8 cellular contexts compared by ENCODE assay signal in genomic region chr20:20051767-20052073, GRCh38. TPM values are rescaled to one million over a fixed set of nuclear protein-coding genes. Genes with fewer than 3 reads are reported as not detected.
DNase-seq lines count a peak whose midpoint lies in the region; ATAC-seq and TF ChIP-seq lines count a peak whose summit lies in the region.

No MANE protein-coding gene starts in this region.

- H3K27ac ChIP-seq in BLaER1 (peak overlapping the region; percentile 87), liver (ENCODE audit: low read depth in 1 of 2, low read length in 2 of 2) (peak overlapping the region; percentile 89 to 90), upper lobe of left lung (peak overlapping the region; percentile 88 to 93 (median 90))

- H3K36me3 ChIP-seq in BLaER1 (peaks cover 42% of the 10 kb centered on the region), adipocyte (ENCODE audit: control insufficient read depth, insufficient read depth, low read length, severe bottlenecking) (peaks cover 37% of the 10 kb centered on the region), liver (ENCODE audit: control insufficient read depth in 4 of 4, insufficient read depth in 3 of 4, low read depth in 1 of 4, low read length in 3 of 4) (peaks cover 0 to 34% (median 30%) of the 10 kb centered on the region in 4 donors), upper lobe of left lung (peaks cover 29 to 38% (median 35%) of the 10 kb centered on the region in 4 donors)

- H3K9me3 ChIP-seq in BLaER1 (no peaks in the 10 kb centered on the region), adipocyte (ENCODE audit: control insufficient read depth, low read length) (no peaks in the 10 kb centered on the region), liver (ENCODE audit: control insufficient read depth in 4 of 4, low read length in 3 of 4) (no peaks in the 10 kb centered on the region), upper lobe of left lung (no peaks in the 10 kb centered on the region)

- no peak for TF ChIP-seq EP300 in upper lobe of left lung (IDR thresholded peaks at IDR 0.05)

- TF ChIP-seq POLR2A in upper lobe of left lung (IDR thresholded peaks at IDR 0.05) = no peak

- H3K27me3 ChIP-seq in BLaER1 = no peaks in the 10 kb centered on the region
- no peaks in the 10 kb centered on the region for H3K27me3 ChIP-seq in adipocyte (replicated peaks; ENCODE audit: control insufficient read depth, insufficient read depth, low read length)
- no peaks in the 10 kb centered on the region for H3K27me3 ChIP-seq in liver (ENCODE audit: control insufficient read depth in 4 of 4, insufficient read depth in 4 of 4, low read length in 3 of 4)
- no peaks in the 10 kb centered on the region for H3K27me3 ChIP-seq in upper lobe of left lung

- 2% methylated on average over 13 of the region's 13 CpGs for WGBS in liver
- WGBS in upper lobe of left lung, 2 donors = 2 to 3% methylated on average over 13 of the region's 13 CpGs

- H3K4me1 ChIP-seq in BLaER1 (peaks cover 29% of the 10 kb centered on the region), adipocyte (ENCODE audit: control insufficient read depth, insufficient read depth, low read length) (peaks cover 7% of the 10 kb centered on the region), liver (ENCODE audit: control insufficient read depth in 4 of 4, insufficient read depth in 4 of 4, low read length in 3 of 4) (peaks cover 2 to 11% (median 7%) of the 10 kb centered on the region in 4 donors), upper lobe of left lung (peaks cover 9 to 18% (median 11%) of the 10 kb centered on the region in 4 donors)

- H3K4me2 ChIP-seq in BLaER1 = peak overlapping the region; percentile 92

- H3K9ac ChIP-seq in BLaER1 (peak overlapping the region; percentile 88), adipocyte (ENCODE audit: low read length) (peak overlapping the region; percentile 91), liver (ENCODE audit: low read depth in 1 of 2, low read length in 2 of 2) (peak overlapping the region; percentile 67 to 92)

- H4K20me1 ChIP-seq in BLaER1 = peaks cover 16% of the 10 kb centered on the region; the same call in 1 of the 2 replicates

- ATAC-seq in HG02678 (IDR thresholded peaks at IDR 0.05; ENCODE audit: unreplicated experiment) (peak; percentile 15), upper lobe of left lung (ENCODE audit: low FRiP score in 2 of 2) (peak in 1 of 2 donors; percentile 20)

- H3K4me3 ChIP-seq in BLaER1 = peak overlapping the region; percentile 89
- H3K4me3 ChIP-seq in adipocyte (ENCODE audit: low read length) = peak overlapping the region; percentile 89
- H3K4me3 ChIP-seq in liver (ENCODE audit: low read depth in 1 of 3, low read length in 3 of 3) = peak overlapping the region; percentile 84 to 98 (median 91)
- H3K4me3 ChIP-seq in upper lobe of left lung = peak overlapping the region; percentile 61 to 94 (median 86)

- DNase-seq in adipocyte (ENCODE audit: low read depth) = no peak
- no peak for DNase-seq in upper lobe of left lung
- no peak for DNase-seq in kidney glomerular epithelial cell (lab: John Stamatoyannopoulos, UW)
- DNase-seq in HuH-7 (ENCODE audit: low spot score) = no peak
- no peak for DNase-seq in SHP77 treated with DMSO at 0.1 percent for 48 hours (lab: John Stamatoyannopoulos, UW)

- no peak for TF ChIP-seq CTCF in liver (IDR thresholded peaks at IDR 0.05; ENCODE audit: low read depth, low read length, missing input control)
- no peak for TF ChIP-seq CTCF in upper lobe of left lung (IDR thresholded peaks at IDR 0.05)

- no peak for TF ChIP-seq RAD21 in liver (IDR thresholded peaks at IDR 0.05)

TF ChIP-seq in liver, 16 proteins besides CTCF, POLR2A, EP300 and RAD21:
- TF ChIP-seq FOXA2 (IDR thresholded peaks at IDR 0.05) = no peak
- no peak for TF ChIP-seq HNF4G (IDR thresholded peaks at IDR 0.05)
- no peak for TF ChIP-seq NR2F2 (IDR thresholded peaks at IDR 0.05)
- TF ChIP-seq JUND (IDR thresholded peaks at IDR 0.05) = no peak
- TF ChIP-seq RXRA (IDR thresholded peaks at IDR 0.05) = no peak
- TF ChIP-seq TAF1 (conservative IDR thresholded peaks at IDR 0.05) = no peak
- TF ChIP-seq EGR1 (IDR thresholded peaks at IDR 0.05; ENCODE audit: low read depth in 2 of 2) = no peak
- TF ChIP-seq MAX (IDR thresholded peaks at IDR 0.05) = no peak
- TF ChIP-seq GABPA (IDR thresholded peaks at IDR 0.05 in 1 of 2, conservative IDR thresholded peaks at IDR 0.05 in 1 of 2) = no peak
- no peak for TF ChIP-seq SP1 (IDR thresholded peaks at IDR 0.05)
- no peak for TF ChIP-seq REST (IDR thresholded peaks at IDR 0.05)
- TF ChIP-seq HNF4A (conservative IDR thresholded peaks at IDR 0.05) = no peak
- no peak for TF ChIP-seq ZBTB33 (IDR thresholded peaks at IDR 0.05)
- no peak for TF ChIP-seq YY1 (IDR thresholded peaks at IDR 0.05)
- no peak for TF ChIP-seq ATF3 (IDR thresholded peaks at IDR 0.05)
- no peak for TF ChIP-seq FOXA1 (IDR thresholded peaks at IDR 0.05)

RNA-seq across cellular contexts. Expression of gene CRNKL1, which starts 0.5 kb away (rescaled TPM):
- total RNA-seq in liver (10 to 100 TPM; 10.3 to 16.2 TPM), upper lobe of left lung (10 to 100 TPM; 13.5 to 44.0 (median 18.4) TPM)
- polyA plus RNA-seq in liver = 1 to 10 TPM; 5.0 to 5.6 TPM

RNA-seq across cellular contexts. Expression of gene CFAP61, which starts 0.6 kb away (rescaled TPM):
- total RNA-seq in liver (under 1 TPM in 1 of 2 donors, not detected in 1; 0.05 TPM), upper lobe of left lung (10 to 100 TPM in 2 of 6 donors, 1 to 10 TPM in 3, under 1 TPM in 1; 0.37 to 14.3 (median 6.1) TPM)
- not detected for polyA plus RNA-seq in liver

RNA-seq across cellular contexts. Expression of gene NAA20, which starts 34.6 kb away (rescaled TPM):
- total RNA-seq in liver (10 to 100 TPM; 26.8 to 28.4 TPM), upper lobe of left lung (10 to 100 TPM; 17.8 to 56.5 (median 49.4) TPM)
- polyA plus RNA-seq in liver = 10 to 100 TPM; 50.1 to 75.6 TPM
